Comparison of ENCODE assay signal across 33 cellular contexts in genomic region chr1:29716306-29716705, GRCh38.
"Had no signal": no experiment of that assay in that cellular context is flagged by ENCODE, and none has a peak within 500 bp of the region (broad histone marks: within the 10 kb centered on the region; RNA-seq: fewer than 3 reads in every experiment).

No MANE protein-coding gene starts in this region.

- H3K4me3 ChIP-seq: ascending aorta, colonic mucosa, dorsolateral prefrontal cortex had no signal

- H3K27me3 Mint-ChIP-seq: activated CD4-positive, alpha-beta T cell treated with anti-CD3 and anti-CD28 coated beads, Interleukin-2, amount 10 ng/mL, durations not matched to agents 24 days and 14 days; dendritic cell treated with granulocyte-macrophage colony-stimulating factor and Interleukin-4, amounts not matched to agents 40 ng/mL and 50 ng/mL, for 4 days had no signal

- H3K9me3 ChIP-seq: ascending aorta, colonic mucosa had no signal

- FAIRE-seq: bronchial epithelial cell, frontal cortex had no signal

- H3K4me3 Mint-ChIP-seq: activated CD4-positive, alpha-beta memory T cell treated with anti-CD3 and anti-CD28 coated beads for 36 hours; activated CD4-positive, alpha-beta T cell treated with anti-CD3 and anti-CD28 coated beads for 36 hours; activated CD4-positive, alpha-beta T cell treated with anti-CD3 and anti-CD28 coated beads, Interleukin-2, amount 10 ng/mL, durations not matched to agents 24 days and 14 days; activated CD8-positive, alpha-beta memory T cell treated with anti-CD3 and anti-CD28 coated beads, Interleukin-2, amount 10 ng/mL, durations not matched to agents 7 days and 5 days; activated CD8-positive, alpha-beta T cell treated with anti-CD3 and anti-CD28 coated beads, Interleukin-2, amount 10 ng/mL, durations not matched to agents 7 days and 5 days; activated naive CD4-positive, alpha-beta T cell treated with anti-CD3 and anti-CD28 coated beads for 36 hours; activated naive CD4-positive, alpha-beta T cell treated with anti-CD3 and anti-CD28 coated beads, Interleukin-2, amount 50 U/mL, for 24 hours; activated naive CD8-positive, alpha-beta T cell treated with anti-CD3 and anti-CD28 coated beads, Interleukin-2, amount 10 ng/mL, durations not matched to agents 7 days and 5 days; activated T-helper 1 cell treated with anti-CD3 and anti-CD28 coated beads, Interleukin-12 subunit alpha, Interleukin-12 subunit beta, Interleukin-2, Interleukin-4 antibody, amounts not matched to agents 30 ng/mL and 10 ng/mL and 1 ng/mL, durations not matched to agents 14 hours and 24 hours and 36 hours; dendritic cell treated with granulocyte-macrophage colony-stimulating factor and Interleukin-4, amounts not matched to agents 40 ng/mL and 50 ng/mL, for 4 days; endodermal cell; T-helper 17 cell; T-helper 2 cell treated with Interferon-gamma antibody and Interleukin-4, amounts not matched to agents 5 μg/mL and 100 μg/mL, for 36 hours had no signal

- H3K27me3 ChIP-seq: ascending aorta, brain microvascular endothelial cell, colonic mucosa had no signal

- H3K4me1 ChIP-seq: ascending aorta, colonic mucosa had no signal

- H3K36me3 ChIP-seq: ascending aorta, brain microvascular endothelial cell, colonic mucosa had no signal

- H3K36me3 Mint-ChIP-seq: activated CD4-positive, alpha-beta memory T cell treated with anti-CD3 and anti-CD28 coated beads for 36 hours; activated naive CD4-positive, alpha-beta T cell treated with anti-CD3 and anti-CD28 coated beads, Interleukin-2, amount 50 U/mL, for 24 hours; activated naive CD8-positive, alpha-beta T cell treated with anti-CD3 and anti-CD28 coated beads, Interleukin-2, amount 10 ng/mL, durations not matched to agents 7 days and 5 days had no signal

- H3K27ac Mint-ChIP-seq: activated CD4-positive, alpha-beta memory T cell treated with anti-CD3 and anti-CD28 coated beads for 36 hours; activated CD4-positive, alpha-beta T cell treated with anti-CD3 and anti-CD28 coated beads for 36 hours; activated CD4-positive, alpha-beta T cell treated with anti-CD3 and anti-CD28 coated beads, Interleukin-2, amount 10 ng/mL, durations not matched to agents 24 days and 14 days; activated CD8-positive, alpha-beta memory T cell treated with anti-CD3 and anti-CD28 coated beads, Interleukin-2, amount 10 ng/mL, durations not matched to agents 7 days and 5 days; activated CD8-positive, alpha-beta T cell treated with anti-CD3 and anti-CD28 coated beads, Interleukin-2, amount 10 ng/mL, durations not matched to agents 7 days and 5 days; activated naive CD4-positive, alpha-beta T cell treated with anti-CD3 and anti-CD28 coated beads for 36 hours; activated naive CD4-positive, alpha-beta T cell treated with anti-CD3 and anti-CD28 coated beads, Interleukin-2, amount 50 U/mL, for 24 hours; activated naive CD8-positive, alpha-beta T cell treated with anti-CD3 and anti-CD28 coated beads, Interleukin-2, amount 10 ng/mL, durations not matched to agents 7 days and 5 days; activated T-helper 1 cell treated with anti-CD3 and anti-CD28 coated beads, Interleukin-12 subunit alpha, Interleukin-12 subunit beta, Interleukin-2, Interleukin-4 antibody, amounts not matched to agents 30 ng/mL and 10 ng/mL and 1 ng/mL, durations not matched to agents 14 hours and 24 hours and 36 hours; activated T-helper 2 cell treated with anti-CD3 and anti-CD28 coated beads, Interferon-gamma antibody, Interleukin-2, Interleukin-4, amounts not matched to agents 10 μg/mL and 5 μg/mL and 100 μg/mL, durations not matched to agents 14 hours and 24 hours and 36 hours; dendritic cell treated with granulocyte-macrophage colony-stimulating factor and Interleukin-4, amounts not matched to agents 40 ng/mL and 50 ng/mL, for 4 days; endodermal cell; T-helper 17 cell; T-helper 2 cell treated with Interferon-gamma antibody and Interleukin-4, amounts not matched to agents 5 μg/mL and 100 μg/mL, for 36 hours had no signal

- DNase-seq: activated CD4-positive, alpha-beta memory T cell treated with anti-CD3 and anti-CD28 coated beads for 36 hours; activated CD4-positive, alpha-beta T cell treated with anti-CD3 and anti-CD28 coated beads for 36 hours; activated CD4-positive, alpha-beta T cell treated with anti-CD3 and anti-CD28 coated beads, Interleukin-2, amount 10 ng/mL, durations not matched to agents 24 days and 14 days; activated CD4-positive, CD25-positive, alpha-beta regulatory T cell; activated CD4-positive, CD25-positive, alpha-beta regulatory T cell treated with anti-CD3 and anti-CD28 coated beads, Interleukin-2, amount 50 U/mL, for 72 hours; activated CD8-positive, alpha-beta memory T cell treated with anti-CD3 and anti-CD28 coated beads, Interleukin-2, amount 10 ng/mL, durations not matched to agents 7 days and 5 days; activated CD8-positive, alpha-beta memory T cell treated with anti-CD3 and anti-CD28 coated beads, Interleukin-2, amount 50 U/mL, for 4 hours; activated CD8-positive, alpha-beta T cell treated with anti-CD3 and anti-CD28 coated beads, Interleukin-2, amount 10 ng/mL, durations not matched to agents 7 days and 5 days; activated effector memory CD4-positive, alpha-beta T cell treated with anti-CD3 and anti-CD28 coated beads, Interleukin-2, amount 50 U/mL, for 16 hours; activated naive CD4-positive, alpha-beta T cell treated with anti-CD3 and anti-CD28 coated beads for 36 hours; activated naive CD8-positive, alpha-beta T cell treated with anti-CD3 and anti-CD28 coated beads, Interleukin-2, amount 10 ng/mL, durations not matched to agents 7 days and 5 days; activated T-cell treated with anti-CD3 and anti-CD28 coated beads, Interleukin-2, amount 50 U/mL, for 1 hour; activated T-cell treated with anti-CD3 and anti-CD28 coated beads, Interleukin-2, amount 50 U/mL, for 48 hours; brain microvascular endothelial cell; caudate nucleus; colonic mucosa; dorsolateral prefrontal cortex; effector memory CD4-positive, alpha-beta T cell; endodermal cell; foreskin fibroblast; glutamatergic neuron; T-helper 1 cell; T-helper 17 cell; T1000 had no signal

- ATAC-seq: activated CD4-positive, alpha-beta T cell treated with anti-CD3 and anti-CD28 coated beads for 36 hours; activated CD8-positive, alpha-beta memory T cell treated with anti-CD3 and anti-CD28 coated beads, Interleukin-2, amount 10 ng/mL, durations not matched to agents 7 days and 5 days; activated CD8-positive, alpha-beta T cell treated with anti-CD3 and anti-CD28 coated beads, Interleukin-2, amount 10 ng/mL, durations not matched to agents 7 days and 5 days; esophagus mucosa; T-helper 17 cell had no signal

- H3K27ac ChIP-seq: ascending aorta, brain microvascular endothelial cell, colonic mucosa, dorsolateral prefrontal cortex had no signal

- H3K4me1 Mint-ChIP-seq: activated naive CD4-positive, alpha-beta T cell treated with anti-CD3 and anti-CD28 coated beads, Interleukin-2, amount 50 U/mL, for 24 hours; endodermal cell; T-helper 17 cell had no signal
